In the genomic region with DNA sequence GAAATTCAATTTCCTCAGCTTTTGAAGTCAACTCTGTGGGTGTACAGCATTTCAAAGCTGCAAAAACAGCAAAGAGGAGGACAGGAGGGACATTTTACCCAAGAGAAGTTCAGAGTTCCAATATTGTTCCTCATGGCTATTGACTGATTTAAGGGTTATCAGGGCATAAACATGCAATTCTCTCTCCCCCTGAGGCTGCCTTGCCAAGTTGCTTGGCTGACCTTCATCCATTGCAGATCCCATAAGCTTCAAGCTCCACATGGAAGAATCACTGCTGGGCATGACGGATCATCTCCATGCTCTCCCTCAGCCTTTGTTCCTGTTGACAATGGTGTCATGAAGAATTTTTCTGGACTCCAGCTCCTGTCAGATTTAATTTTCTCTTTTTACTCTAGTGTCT, we compare ENCODE assay signal across 26 cellular contexts.
DNase-seq lines count a peak whose midpoint lies in the region; ATAC-seq, FAIRE-seq and TF ChIP-seq lines count a peak whose summit lies in the region.
"Had no signal": no experiment of that assay in that cellular context is flagged by ENCODE, and none has a peak within 500 bp of the region (broad histone marks: within the 10 kb centered on the region; RNA-seq: fewer than 3 reads in every experiment).

No MANE protein-coding gene starts in this region.

- H3K9me3 ChIP-seq in liver (ENCODE audit: control insufficient read depth in 4 of 4, low read length in 3 of 4), result no peaks in the 10 kb centered on the region
- no peaks in the 10 kb centered on the region for H3K9me3 ChIP-seq in HepG2 (ENCODE audit: low read length)
- H3K9me3 ChIP-seq in right lobe of liver, result no peaks in the 10 kb centered on the region
- no peaks in the 10 kb centered on the region for H3K9me3 ChIP-seq in aorta (ENCODE audit: control insufficient read depth, low read length)
- H3K9me3 ChIP-seq: A549, BE2C, BLaER1 had no signal

- no peak overlapping the region for H3K27ac ChIP-seq in liver (ENCODE audit: low read depth in 1 of 2, low read length in 2 of 2)
- no peak overlapping the region for H3K27ac ChIP-seq in HepG2 (ENCODE audit: extremely low read length, insufficient read depth, low read length)
- H3K27ac ChIP-seq in right lobe of liver, result peak overlapping the region in 1 of 3 donors; percentile 29
- no peak overlapping the region for H3K27ac ChIP-seq in aorta (ENCODE audit: low read depth in 1 of 2, low read length in 2 of 2)
- H3K27ac ChIP-seq: 22Rv1, A549, BLaER1 had no signal

- TF ChIP-seq EP300 in HepG2 (IDR thresholded peaks at IDR 0.05; ENCODE audit: low read depth in 2 of 2, low read length in 2 of 2) (no peak), HepG2 (CRISPR knock-in tag; IDR thresholded peaks at IDR 0.05; ENCODE audit: borderline replicate concordance) (no peak)

- in situ Hi-C loops in HepG2 (cut with HindIII; ENCODE audit: extremely low pct_ligation_motif_present, low pct_unique_long_range_greater_than_20kb), result no loop called here

- H3K4me1 Mint-ChIP-seq in activated T-cell treated with anti-CD3 and anti-CD28 coated beads, Interleukin-2, amount 50 U/mL, for 4 hours (ENCODE audit: low read depth), result no peaks in the 10 kb centered on the region
- H3K4me1 Mint-ChIP-seq: CD4-positive, CD25-positive, alpha-beta regulatory T cell; CD8-positive, alpha-beta memory T cell had no signal

- FAIRE-seq in HepG2 (lab: Jason Lieb, UNC), result no peak
- FAIRE-seq: A549, GM12878, GM18507 had no signal

- 61% methylated on average over 1 of the region's 1 CpG for WGBS in liver
- 100% methylated on average over 1 of the region's 1 CpG for WGBS in HepG2 (ENCODE audit: low lambda C conversion rate)
- WGBS in right lobe of liver (ENCODE audit: insufficient coverage, low coverage, low lambda C conversion rate, missing lambda C conversion rate), result 80% methylated on average over 1 of the region's 1 CpG
- 95 to 98% methylated on average over 1 of the region's 1 CpG for WGBS in aorta, 2 donors

- no peak for TF ChIP-seq POLR2A in HepG2 (IDR thresholded peaks at IDR 0.05; ENCODE audit: insufficient read depth in 1 of 2, low read depth in 2 of 2, low read length in 2 of 2)
- no peak for TF ChIP-seq POLR2A in right lobe of liver (IDR thresholded peaks at IDR 0.05)

- H3K9me3 Mint-ChIP-seq in activated T-cell treated with anti-CD3 and anti-CD28 coated beads, Interleukin-2, amount 50 U/mL, for 4 hours, result no peaks in the 10 kb centered on the region

- TF ChIP-seq CTCF in liver (IDR thresholded peaks at IDR 0.05; ENCODE audit: low read depth, low read length, missing input control) (no peak), HepG2 (CRISPR knock-in tag; IDR thresholded peaks at IDR 0.05) (no peak), right lobe of liver (IDR thresholded peaks at IDR 0.05) (no peak)

- ATAC-seq in HepG2 (no peak), right lobe of liver (peak; percentile 30 to 77 (median 40)), aorta (ENCODE audit: low FRiP score) (no peak), Right ventricle myocardium superior (ENCODE audit: poor library complexity) (no peak)
- ATAC-seq in activated T-cell treated with anti-CD3 and anti-CD28 coated beads, Interleukin-2, amount 50 U/mL, for 4 hours, result no peak
- ATAC-seq: A549, GM12878 had no signal

- H2AFZ ChIP-seq in HepG2 (ENCODE audit: low read length), result no peak overlapping the region

- H3K27me3 Mint-ChIP-seq in activated T-cell treated with anti-CD3 and anti-CD28 coated beads, Interleukin-2, amount 50 U/mL, for 4 hours (ENCODE audit: low read depth), result peaks cover 1% of the 10 kb centered on the region

- H3K9ac ChIP-seq in liver (ENCODE audit: low read depth in 1 of 2, low read length in 2 of 2), result no peak overlapping the region
- H3K9ac ChIP-seq in HepG2 (ENCODE audit: insufficient read depth, low read depth, low read length), result no peak overlapping the region
- H3K9ac ChIP-seq: BLaER1 had no signal

- CTCF ChIA-PET in HepG2 (lab: Yijun Ruan, JAX; ENCODE audit: low intra/inter-chr PET ratio, low total read pairs), result no interaction called here

- no peaks in the 10 kb centered on the region for H4K20me1 ChIP-seq in HepG2 (ENCODE audit: insufficient read depth, low read length)
- H4K20me1 ChIP-seq: BLaER1 had no signal

- POLR2A ChIA-PET in HepG2 (lab: Yijun Ruan, JAX), result interaction anchor here (0.9 kb wide), 1 partner anchor 10 kb away, joined by 3 read pairs; no protein-coding TSS in a partner anchor

- no peak overlapping the region for H3K4me3 Mint-ChIP-seq in activated T-cell treated with anti-CD3 and anti-CD28 coated beads, Interleukin-2, amount 50 U/mL, for 4 hours
- H3K4me3 Mint-ChIP-seq: CD14-positive monocyte; CD4-positive, alpha-beta memory T cell; CD4-positive, CD25-positive, alpha-beta regulatory T cell; CD8-positive, alpha-beta memory T cell had no signal

- no peaks in the 10 kb centered on the region for H3K79me2 ChIP-seq in HepG2 (ENCODE audit: insufficient read depth, low read length)

- H3K4me1 ChIP-seq in liver (ENCODE audit: control insufficient read depth in 4 of 4, insufficient read depth in 4 of 4, low read length in 3 of 4), result peaks cover 3 to 16% (median 7%) of the 10 kb centered on the region in 4 donors
- H3K4me1 ChIP-seq in HepG2 (ENCODE audit: insufficient read depth, low read length), result peaks cover 8% of the 10 kb centered on the region
- peaks cover 0 to 17% (median 8%) of the 10 kb centered on the region in 4 donors for H3K4me1 ChIP-seq in right lobe of liver
- no peaks in the 10 kb centered on the region for H3K4me1 ChIP-seq in aorta (ENCODE audit: control insufficient read depth in 1 of 2, insufficient read depth in 2 of 2, low read length in 2 of 2)
- H3K4me1 ChIP-seq: A549, BE2C, BLaER1 had no signal

- no peak overlapping the region for H3K4me3 ChIP-seq in liver (ENCODE audit: low read depth in 1 of 3, low read length in 3 of 3)
- H3K4me3 ChIP-seq in HepG2 (replicated peaks in 1 of 3; ENCODE audit: insufficient read depth in 1 of 3, low read depth in 2 of 3, low read length in 3 of 3), result no peak overlapping the region
- no peak overlapping the region for H3K4me3 ChIP-seq in right lobe of liver
- no peak overlapping the region for H3K4me3 ChIP-seq in aorta (ENCODE audit: low read length in 2 of 2)
- H3K4me3 ChIP-seq: A549, BLaER1, GM12878 had no signal

- H3K27me3 ChIP-seq in liver (ENCODE audit: control insufficient read depth in 4 of 4, insufficient read depth in 4 of 4, low read length in 3 of 4) (no peaks in the 10 kb centered on the region), HepG2 (ENCODE audit: control insufficient read depth in 1 of 2, insufficient read depth in 2 of 2, low read length in 2 of 2) (no peaks in the 10 kb centered on the region), right lobe of liver (no peaks in the 10 kb centered on the region), aorta (ENCODE audit: control insufficient read depth in 1 of 2, insufficient read depth in 2 of 2, low read length in 1 of 2) (no peaks in the 10 kb centered on the region)
- H3K27me3 ChIP-seq: BE2C, BLaER1 had no signal

- intact Hi-C loops in HepG2 (cut with micrococcal nuclease; ENCODE audit: unreplicated experiment) (no loop called here), right lobe of liver (cut with DNase I) (no loop called here), aorta (cut with DNase I) (no loop called here), Right ventricle myocardium superior (cut with DNase I) (no loop called here)

- BruUV-seq in HepG2 (replicated peaks; lab: Mats Ljungman, UMichigan), result no TSS peak

- no peaks in the 10 kb centered on the region for H3K36me3 ChIP-seq in liver (ENCODE audit: control insufficient read depth in 4 of 4, insufficient read depth in 3 of 4, low read depth in 1 of 4, low read length in 3 of 4)
- H3K36me3 ChIP-seq in HepG2 (replicated peaks in 1 of 2; ENCODE audit: control insufficient read depth in 1 of 2, insufficient read depth in 2 of 2, low read length in 2 of 2), result no peaks in the 10 kb centered on the region
- H3K36me3 ChIP-seq in right lobe of liver, result no peaks in the 10 kb centered on the region
- no peaks in the 10 kb centered on the region for H3K36me3 ChIP-seq in aorta (ENCODE audit: control insufficient read depth in 1 of 2, insufficient read depth in 2 of 2, low read length in 1 of 2)
- H3K36me3 ChIP-seq: BE2C, BLaER1 had no signal

- no peaks in the 10 kb centered on the region for H3K36me3 Mint-ChIP-seq in activated T-cell treated with anti-CD3 and anti-CD28 coated beads, Interleukin-2, amount 50 U/mL, for 4 hours (ENCODE audit: insufficient read depth)
- H3K36me3 Mint-ChIP-seq: CD14-positive monocyte; CD4-positive, alpha-beta memory T cell; CD4-positive, CD25-positive, alpha-beta regulatory T cell; CD8-positive, alpha-beta memory T cell had no signal

- H3K4me2 ChIP-seq in HepG2 (ENCODE audit: low read depth, low read length), result no peak overlapping the region
- H3K4me2 ChIP-seq: A549, BLaER1 had no signal

- DNase-seq in HepG2 (ENCODE audit: low spot score), result no peak
- DNase-seq in islet precursor cell, result peak; percentile 27
- no peak for DNase-seq in right lobe of liver
- DNase-seq in activated T-cell treated with anti-CD3 and anti-CD28 coated beads, Interleukin-2, amount 50 U/mL, for 4 hours, result no peak
- DNase-seq in aorta, result no peak
- DNase-seq in Right ventricle myocardium superior, result no peak
- DNase-seq: BE2C; C1 segment of cervical spinal cord; CD4-positive, alpha-beta memory T cell; CD4-positive, CD25-positive, alpha-beta regulatory T cell; CD8-positive, alpha-beta memory T cell; COR-L47; DMS 273 treated with DMSO at 0.1 percent for 48 hours; DMS153; DMS53; DMS79; DND-41; EL; GDM1 had no signal

- TF ChIP-seq RAD21 in liver (IDR thresholded peaks at IDR 0.05), result no peak
- TF ChIP-seq RAD21 in HepG2 (CRISPR knock-in tag; IDR thresholded peaks at IDR 0.05), result no peak

TF ChIP-seq in liver, 16 proteins besides CTCF, POLR2A, EP300 and RAD21:
- TF ChIP-seq YY1 (IDR thresholded peaks at IDR 0.05) (peak; percentile 20), SP1 (IDR thresholded peaks at IDR 0.05) (no peak), RXRA (IDR thresholded peaks at IDR 0.05) (peak in 1 of 2 donors; percentile 35), HNF4A (conservative IDR thresholded peaks at IDR 0.05) (peak in 1 of 2 donors; percentile 27)

Comparison
In these comparisons a context has a peak if more than half of its experiments do, and no peak if none do; other contexts are left out.
1. ATAC-seq: peak in right lobe of liver (4 of 4); none in HepG2 (single experiment), activated T-cell treated with anti-CD3 and anti-CD28 coated beads, Interleukin-2, amount 50 U/mL, for 4 hours (0 of 2), aorta (single experiment) and Right ventricle myocardium superior (single experiment).